Comparison of ENCODE assay signal across 16 cellular contexts in the genomic region with DNA sequence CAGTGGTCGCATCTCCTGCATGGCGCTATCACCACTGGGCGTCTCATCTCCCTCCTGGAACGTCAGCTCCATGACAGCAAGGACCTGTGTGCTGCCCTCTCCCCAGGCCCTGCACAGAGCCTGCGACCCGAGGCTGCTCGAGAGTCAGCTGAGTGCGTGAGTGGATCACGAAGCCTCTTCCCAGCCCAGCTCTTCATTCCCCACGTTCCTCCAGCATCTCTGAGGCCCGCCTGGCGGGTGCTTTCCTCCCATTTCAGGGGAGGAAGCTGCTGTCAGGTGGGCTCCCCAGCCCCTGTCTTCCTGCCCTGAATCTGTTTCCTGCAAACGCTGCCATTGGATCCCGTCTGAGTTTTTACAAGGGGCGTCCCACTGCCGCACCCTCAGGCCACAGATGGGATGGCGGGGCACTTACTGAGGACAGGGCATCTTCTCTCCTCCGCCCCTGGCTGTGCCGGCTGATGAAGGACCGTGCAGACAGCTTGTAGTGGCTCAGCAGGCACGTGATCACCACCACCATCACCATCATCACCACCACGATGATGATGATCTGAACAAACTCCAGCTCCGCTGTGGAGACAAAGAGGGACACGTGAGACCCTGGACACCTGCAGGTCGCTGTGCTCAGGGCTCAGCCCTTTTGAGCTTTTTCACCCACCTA. TPM values are rescaled to one million over a fixed set of nuclear protein-coding genes. Genes with fewer than 3 reads are reported as not detected.
A peak's percentile ranks its signal among the peaks of the same experiment; 100 is the strongest.
DNase-seq lines count a peak whose midpoint lies in the region; ATAC-seq and TF ChIP-seq lines count a peak whose summit lies in the region.
"Had no signal": no experiment of that assay in that cellular context is flagged by ENCODE, and none has a peak within 500 bp of the region (broad histone marks: within the 10 kb centered on the region; RNA-seq: fewer than 3 reads in every experiment).

No MANE protein-coding gene starts in this region.

- H3K4me3 Mint-ChIP-seq in WTC11: no peak overlapping the region
- H3K4me3 Mint-ChIP-seq in stimulated activated memory B cell treated with anti-CD40 and anti-IgM and Interleukin-4, amounts not matched to agents 10 μg/mL and 1 μg/mL and 100 μg/mL, for 72 hours: no peak overlapping the region
- H3K4me3 Mint-ChIP-seq: stimulated activated naive CD8-positive, alpha-beta T cell treated with anti-CD3 and anti-CD28 coated beads, Interleukin-15, Interleukin-2, amounts not matched to agents 100 ng/mL and 50 ng/mL, for 24 hours had no signal

- no peaks in the 10 kb centered on the region for H3K27me3 Mint-ChIP-seq in WTC11 (ENCODE audit: low read depth)
- no peaks in the 10 kb centered on the region for H3K27me3 Mint-ChIP-seq in stimulated activated memory B cell treated with anti-CD40 and anti-IgM and Interleukin-4, amounts not matched to agents 10 μg/mL and 1 μg/mL and 100 μg/mL, for 72 hours
- H3K27me3 Mint-ChIP-seq: stimulated activated naive CD8-positive, alpha-beta T cell treated with anti-CD3 and anti-CD28 coated beads, Interleukin-15, Interleukin-2, amounts not matched to agents 100 ng/mL and 50 ng/mL, for 24 hours had no signal

- peak; percentile 23 for DNase-seq in activated CD4-positive, CD25-positive, alpha-beta regulatory T cell treated with anti-CD3 and anti-CD28 coated beads, Interleukin-2, amount 50 U/mL, for 72 hours
- DNase-seq in WTC11 (ENCODE audit: low spot score) (peak; percentile 9), iPS-NIHi11 (ENCODE audit: low spot score) (peak; percentile 29), middle frontal gyrus (ENCODE audit: extremely low spot score, low spot score) (no peak)
- peak; percentile 19 for DNase-seq in stimulated activated CD8-positive, alpha-beta memory T cell treated with anti-CD3 and anti-CD28 coated beads, Interleukin-4, amount 100 ng/mL, for 48 hours
- DNase-seq in stimulated activated CD4-positive, alpha-beta T cell treated with anti-CD3 and anti-CD28 coated beads, Interleukin-1b, Interleukin-23, amount 100 ng/mL, for 48 hours: no peak
- DNase-seq: activated naive CD4-positive, alpha-beta T cell treated with Interleukin-2 at 50 U/mL for 16 hours; NCI-H1417; NCI-H524 treated with DMSO at 0.1 percent for 48 hours; occipital lobe; SHP77 treated with DMSO at 0.1 percent for 48 hours; stimulated activated CD4-positive, alpha-beta T cell treated with anti-CD3 and anti-CD28 coated beads, Interleukin-2, amount 100 ng/mL, for 24 hours had no signal

- H3K9me3 Mint-ChIP-seq in WTC11: no peaks in the 10 kb centered on the region
- no peaks in the 10 kb centered on the region for H3K9me3 Mint-ChIP-seq in stimulated activated memory B cell treated with anti-CD40 and anti-IgM and Interleukin-4, amounts not matched to agents 10 μg/mL and 1 μg/mL and 100 μg/mL, for 72 hours

- POLR2A ChIA-PET in WTC11 (lab: Charles Lee): no interaction called here

- no peak overlapping the region for H3K27ac Mint-ChIP-seq in WTC11
- no peak overlapping the region for H3K27ac Mint-ChIP-seq in stimulated activated memory B cell treated with anti-CD40 and anti-IgM and Interleukin-4, amounts not matched to agents 10 μg/mL and 1 μg/mL and 100 μg/mL, for 72 hours

- no peak for ATAC-seq in activated CD4-positive, CD25-positive, alpha-beta regulatory T cell treated with anti-CD3 and anti-CD28 coated beads, Interleukin-2, amount 50 U/mL, for 24 hours
- no peak for ATAC-seq in WTC11
- no peak for ATAC-seq in stimulated activated memory B cell treated with anti-CD40 and anti-IgM and Interleukin-4, amounts not matched to agents 10 μg/mL and 1 μg/mL and 100 μg/mL, for 72 hours

- CTCF ChIA-PET in WTC11 (lab: Charles Lee): interaction anchor here (1.3 to 1.5 kb wide), 2 partner anchors 34 to 37 kb away, joined by 5 read pairs; no protein-coding TSS in a partner anchor

- H3K4me1 Mint-ChIP-seq in WTC11: peaks cover 35% of the 10 kb centered on the region
- H3K4me1 Mint-ChIP-seq in stimulated activated memory B cell treated with anti-CD40 and anti-IgM and Interleukin-4, amounts not matched to agents 10 μg/mL and 1 μg/mL and 100 μg/mL, for 72 hours: peaks cover 52% of the 10 kb centered on the region

- peaks cover 23% of the 10 kb centered on the region; the same call in 1 of the 2 replicates for H3K36me3 Mint-ChIP-seq in WTC11
- H3K36me3 Mint-ChIP-seq in stimulated activated memory B cell treated with anti-CD40 and anti-IgM and Interleukin-4, amounts not matched to agents 10 μg/mL and 1 μg/mL and 100 μg/mL, for 72 hours: peaks cover 22% of the 10 kb centered on the region

- TF ChIP-seq CTCF in WTC11 (IDR thresholded peaks at IDR 0.05): no peak

TF ChIP-seq in WTC11, 78 proteins besides CTCF, POLR2A, EP300 and RAD21:
- TF ChIP-seq ZNF138 (CRISPR knock-in tag; conservative IDR thresholded peaks at IDR 0.05): no peak
- TF ChIP-seq NR3C1 (CRISPR knock-in tag; conservative IDR thresholded peaks at IDR 0.05; ENCODE audit: low read depth): no peak
- TF ChIP-seq, protein P1, sequence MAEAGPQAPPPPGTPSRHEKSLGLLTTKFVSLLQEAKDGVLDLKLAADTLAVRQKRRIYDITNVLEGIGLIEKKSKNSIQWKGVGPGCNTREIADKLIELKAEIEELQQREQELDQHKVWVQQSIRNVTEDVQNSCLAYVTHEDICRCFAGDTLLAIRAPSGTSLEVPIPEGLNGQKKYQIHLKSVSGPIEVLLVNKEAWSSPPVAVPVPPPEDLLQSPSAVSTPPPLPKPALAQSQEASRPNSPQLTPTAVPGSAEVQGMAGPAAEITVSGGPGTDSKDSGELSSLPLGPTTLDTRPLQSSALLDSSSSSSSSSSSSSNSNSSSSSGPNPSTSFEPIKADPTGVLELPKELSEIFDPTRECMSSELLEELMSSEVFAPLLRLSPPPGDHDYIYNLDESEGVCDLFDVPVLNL (CRISPR knock-in tag; IDR thresholded peaks at IDR 0.05; ENCODE audit: borderline replicate concordance, low read depth): no peak
TF ChIP-seq in WTC11: peak in this region for 0.

RNA-seq across cellular contexts. Expression of a gene that starts 39.0 kb away (rescaled TPM):
- not detected in 3 replicates for total RNA-seq in WTC11 (2021)
- total RNA-seq: HT1080, occipital lobe had no signal

RNA-seq across cellular contexts. Expression of a gene that starts 50.6 kb away (rescaled TPM):
- total RNA-seq in WTC11 (2021): 29.8 to 40.6 TPM (median 31.0 TPM) in 3 replicates

Comparison
In these comparisons a context has a peak if more than half of its experiments do, and no peak if none do; other contexts are left out.
1. DNase-seq: peak in activated CD4-positive, CD25-positive, alpha-beta regulatory T cell treated with anti-CD3 and anti-CD28 coated beads, Interleukin-2, amount 50 U/mL, for 72 hours (single experiment), WTC11 (single experiment), iPS-NIHi11 (single experiment) and stimulated activated CD8-positive, alpha-beta memory T cell treated with anti-CD3 and anti-CD28 coated beads, Interleukin-4, amount 100 ng/mL, for 48 hours (single experiment); none in middle frontal gyrus (single experiment) and stimulated activated CD4-positive, alpha-beta T cell treated with anti-CD3 and anti-CD28 coated beads, Interleukin-1b, Interleukin-23, amount 100 ng/mL, for 48 hours (single experiment).